ENCODE assay signal across 11 cellular contexts in the genomic region with DNA sequence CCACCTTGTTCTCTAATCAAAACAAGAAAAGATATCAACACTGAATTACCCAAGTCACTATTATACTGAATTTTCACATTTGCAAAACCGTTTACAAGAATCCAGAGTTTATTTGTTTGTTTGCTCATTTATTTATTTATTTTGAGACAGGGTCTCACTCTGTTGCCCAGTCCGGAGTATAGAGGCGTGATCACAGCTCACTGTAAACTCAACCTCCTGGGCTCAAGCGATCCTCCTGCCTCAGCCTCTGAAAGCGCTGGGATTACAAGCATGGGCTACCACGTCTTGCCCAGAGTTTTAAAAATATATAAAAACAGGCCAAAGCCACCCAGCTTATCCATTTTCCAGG. TPM values are rescaled to one million over a fixed set of nuclear protein-coding genes. Genes with fewer than 3 reads are reported as not detected.
DNase-seq lines count a peak whose midpoint lies in the region; ATAC-seq and TF ChIP-seq lines count a peak whose summit lies in the region.
"Had no signal": no experiment of that assay in that cellular context is flagged by ENCODE, and none has a peak within 500 bp of the region (broad histone marks: within the 10 kb centered on the region; RNA-seq: fewer than 3 reads in every experiment).

No MANE protein-coding gene starts in this region.

- peak overlapping the region; percentile 9 for H3K27ac Mint-ChIP-seq in activated T-cell treated with anti-CD3 and anti-CD28 coated beads, Interleukin-2, amount 50 U/mL, for 72 hours
- H3K27ac Mint-ChIP-seq in activated T-cell treated with anti-CD3 and anti-CD28 coated beads, Interleukin-2, amount 50 U/mL, for 24 hours, result no peak overlapping the region
- H3K27ac Mint-ChIP-seq in nephron progenitor cell, result peak overlapping the region; percentile 4

- peaks cover 0 to 3% of the 10 kb centered on the region in 2 donors for H3K36me3 Mint-ChIP-seq in activated T-cell treated with anti-CD3 and anti-CD28 coated beads, Interleukin-2, amount 50 U/mL, for 72 hours (ENCODE audit: insufficient read depth in 2 of 2)
- peaks cover 15% of the 10 kb centered on the region for H3K36me3 Mint-ChIP-seq in activated T-cell treated with anti-CD3 and anti-CD28 coated beads, Interleukin-2, amount 50 U/mL, for 24 hours (ENCODE audit: low read depth)
- H3K36me3 Mint-ChIP-seq in nephron progenitor cell (ENCODE audit: low read depth), result peaks cover 43% of the 10 kb centered on the region

- H3K27ac ChIP-seq in duodenal mucosa (ENCODE audit: low read depth, low read length), result peak overlapping the region; percentile 55
- peak overlapping the region; percentile 67 for H3K27ac ChIP-seq in upper lobe of right lung

- TF ChIP-seq CTCF in nephron progenitor cell (IDR thresholded peaks at IDR 0.05), result no peak
- TF ChIP-seq CTCF in upper lobe of right lung (IDR thresholded peaks at IDR 0.05), result no peak

- H3K4me1 Mint-ChIP-seq in activated T-cell treated with anti-CD3 and anti-CD28 coated beads, Interleukin-2, amount 50 U/mL, for 72 hours (ENCODE audit: low read depth), result peaks cover 41% of the 10 kb centered on the region
- peaks cover 41% of the 10 kb centered on the region for H3K4me1 Mint-ChIP-seq in activated T-cell treated with anti-CD3 and anti-CD28 coated beads, Interleukin-2, amount 50 U/mL, for 24 hours (ENCODE audit: low read depth)
- peaks cover 35% of the 10 kb centered on the region for H3K4me1 Mint-ChIP-seq in nephron progenitor cell

- no peaks in the 10 kb centered on the region for H3K9me3 Mint-ChIP-seq in activated T-cell treated with anti-CD3 and anti-CD28 coated beads, Interleukin-2, amount 50 U/mL, for 72 hours
- H3K9me3 Mint-ChIP-seq in activated T-cell treated with anti-CD3 and anti-CD28 coated beads, Interleukin-2, amount 50 U/mL, for 24 hours, result no peaks in the 10 kb centered on the region
- H3K9me3 Mint-ChIP-seq in nephron progenitor cell, result peaks cover 5% of the 10 kb centered on the region

- no peaks in the 10 kb centered on the region for H3K27me3 Mint-ChIP-seq in activated T-cell treated with anti-CD3 and anti-CD28 coated beads, Interleukin-2, amount 50 U/mL, for 72 hours (ENCODE audit: low read depth)
- H3K27me3 Mint-ChIP-seq in activated T-cell treated with anti-CD3 and anti-CD28 coated beads, Interleukin-2, amount 50 U/mL, for 24 hours, result no peaks in the 10 kb centered on the region
- peaks cover 3% of the 10 kb centered on the region for H3K27me3 Mint-ChIP-seq in nephron progenitor cell (ENCODE audit: low read depth, poor library complexity)

- H3K9me3 ChIP-seq in duodenal mucosa (ENCODE audit: control insufficient read depth in 1 of 2, low read length in 2 of 2) (no peaks in the 10 kb centered on the region), upper lobe of right lung (no peaks in the 10 kb centered on the region)

- H3K36me3 ChIP-seq in duodenal mucosa (ENCODE audit: control insufficient read depth in 1 of 2, insufficient read depth in 2 of 2, low read length in 2 of 2), result no peaks in the 10 kb centered on the region
- no peaks in the 10 kb centered on the region for H3K36me3 ChIP-seq in upper lobe of right lung

- H3K4me3 ChIP-seq in duodenal mucosa (ENCODE audit: low read depth in 1 of 2, low read length in 2 of 2), result no peak overlapping the region
- no peak overlapping the region for H3K4me3 ChIP-seq in upper lobe of right lung

- peak overlapping the region in 1 of 2 donors; percentile 38 for H3K4me3 Mint-ChIP-seq in activated T-cell treated with anti-CD3 and anti-CD28 coated beads, Interleukin-2, amount 50 U/mL, for 72 hours
- no peak overlapping the region for H3K4me3 Mint-ChIP-seq in activated T-cell treated with anti-CD3 and anti-CD28 coated beads, Interleukin-2, amount 50 U/mL, for 24 hours
- H3K4me3 Mint-ChIP-seq in nephron progenitor cell, result no peak overlapping the region

- intact Hi-C loops in upper lobe of right lung (cut with DNase I), result no loop called here

- H3K4me1 ChIP-seq in duodenal mucosa (ENCODE audit: control insufficient read depth in 1 of 2, insufficient read depth in 2 of 2, low read length in 2 of 2), result peaks cover 43 to 56% of the 10 kb centered on the region in 2 donors
- peaks cover 65% of the 10 kb centered on the region for H3K4me1 ChIP-seq in upper lobe of right lung

- no peak overlapping the region for H3K9ac ChIP-seq in duodenal mucosa (ENCODE audit: low read depth in 1 of 2, low read length in 2 of 2)

- no peak for ATAC-seq in activated T-cell treated with anti-CD3 and anti-CD28 coated beads, Interleukin-2, amount 50 U/mL, for 72 hours (replicated peaks in 1 of 2)
- no peak for ATAC-seq in upper lobe of right lung
- no peak for ATAC-seq in HG03108 (IDR thresholded peaks at IDR 0.05; ENCODE audit: unreplicated experiment)
- no peak for ATAC-seq in GM21737 (IDR thresholded peaks at IDR 0.05; ENCODE audit: unreplicated experiment)

- H3K27me3 ChIP-seq in duodenal mucosa (ENCODE audit: control insufficient read depth in 1 of 2, insufficient read depth in 2 of 2, low read length in 2 of 2), result no peaks in the 10 kb centered on the region
- H3K27me3 ChIP-seq in upper lobe of right lung, result no peaks in the 10 kb centered on the region

- DNase-seq in activated T-cell treated with anti-CD3 and anti-CD28 coated beads, Interleukin-2, amount 50 U/mL, for 72 hours, result no peak
- no peak for DNase-seq in activated T-cell treated with anti-CD3 and anti-CD28 coated beads, Interleukin-2, amount 50 U/mL, for 24 hours
- no peak for DNase-seq in nephron progenitor cell
- DNase-seq in upper lobe of right lung, result no peak
- DNase-seq in NCI-H446 treated with DMSO at 0.1 percent for 48 hours (lab: John Stamatoyannopoulos, UW), result no peak
- DNase-seq: midbrain; RPMI8226; stimulated activated CD4-positive, alpha-beta T cell treated with anti-CD3 and anti-CD28 coated beads, Interleukin-15, amount 100 ng/mL, for 24 hours had no signal

RNA-seq across cellular contexts. Expression of a gene that starts 8.5 kb away (rescaled TPM):
- 10 to 100 TPM; 49.4 to 55.1 TPM for total RNA-seq in activated T-cell treated with anti-CD3 and anti-CD28 coated beads, Interleukin-2, amount 50 U/mL, for 72 hours
- total RNA-seq in upper lobe of right lung, result 61.8 TPM
